Comparison of ENCODE assay signal across 24 cellular contexts in the genomic region with DNA sequence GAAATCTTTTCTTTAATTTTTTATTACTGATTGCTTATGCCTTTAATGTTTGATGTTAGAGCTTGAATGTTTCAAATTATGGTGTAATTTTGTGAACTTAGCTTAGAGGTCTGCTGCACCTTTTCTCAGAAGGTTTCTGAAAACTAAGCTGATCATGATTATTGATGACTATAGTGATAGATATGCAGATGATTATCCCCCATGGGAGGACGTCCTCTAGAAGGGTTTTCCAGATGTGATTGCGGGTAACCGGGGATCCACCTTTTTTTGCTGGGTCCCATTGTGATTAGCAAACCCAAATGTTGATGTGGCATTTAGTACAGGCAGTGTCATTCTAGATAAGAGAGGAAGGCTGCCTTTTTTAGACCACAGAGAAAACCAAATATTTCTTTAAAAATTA.
A peak's percentile ranks its signal among the peaks of the same experiment; 100 is the strongest.
DNase-seq lines count a peak whose midpoint lies in the region; ATAC-seq, FAIRE-seq and TF ChIP-seq lines count a peak whose summit lies in the region.
"Had no signal": no experiment of that assay in that cellular context is flagged by ENCODE, and none has a peak within 500 bp of the region (broad histone marks: within the 10 kb centered on the region; RNA-seq: fewer than 3 reads in every experiment).

No MANE protein-coding gene starts in this region.

- FAIRE-seq in D721Med (lab: Jason Lieb, UNC): no peak
- FAIRE-seq: A549, GM12891, GM18507, H1 had no signal

- no peak for TF ChIP-seq EP300 in suprapubic skin (IDR thresholded peaks at IDR 0.05)

- H3K27me3 ChIP-seq in right atrium auricular region (no peaks in the 10 kb centered on the region), adipocyte (replicated peaks; ENCODE audit: control insufficient read depth, insufficient read depth, low read length) (no peaks in the 10 kb centered on the region), smooth muscle cell (ENCODE audit: low read depth) (no peaks in the 10 kb centered on the region), suprapubic skin (no peaks in the 10 kb centered on the region)
- H3K27me3 ChIP-seq: BLaER1 had no signal

- H3K79me2 ChIP-seq in smooth muscle cell (ENCODE audit: low read depth): no peaks in the 10 kb centered on the region

- ATAC-seq in Right ventricle myocardium superior (ENCODE audit: poor library complexity): no peak
- ATAC-seq: A549; CD8-positive, alpha-beta T cell had no signal

- TF ChIP-seq POLR2A in suprapubic skin (IDR thresholded peaks at IDR 0.05): no peak

- intact Hi-C loops in Right ventricle myocardium superior (cut with DNase I): no loop called here

- H3K9ac ChIP-seq in adipocyte (ENCODE audit: low read length) (peak overlapping the region; percentile 83), smooth muscle cell (ENCODE audit: low read depth) (no peak overlapping the region)
- H3K9ac ChIP-seq: BLaER1 had no signal

- H3K4me1 ChIP-seq in right atrium auricular region (peaks cover 0 to 1% of the 10 kb centered on the region in 2 donors), adipocyte (ENCODE audit: control insufficient read depth, insufficient read depth, low read length) (peaks cover 50% of the 10 kb centered on the region), smooth muscle cell (ENCODE audit: low read depth) (peaks cover 10% of the 10 kb centered on the region), suprapubic skin (no peaks in the 10 kb centered on the region)
- H3K4me1 ChIP-seq: A549, BLaER1 had no signal

- peak overlapping the region; percentile 27 to 81 for H3K27ac ChIP-seq in right atrium auricular region
- H3K27ac ChIP-seq in smooth muscle cell (ENCODE audit: low read depth): peak overlapping the region; percentile 74
- H3K27ac ChIP-seq in suprapubic skin: no peak overlapping the region
- H3K27ac ChIP-seq: A549, BLaER1, C4-2B had no signal

- H3K36me3 ChIP-seq in right atrium auricular region (no peaks in the 10 kb centered on the region), adipocyte (ENCODE audit: control insufficient read depth, insufficient read depth, low read length, severe bottlenecking) (no peaks in the 10 kb centered on the region), smooth muscle cell (ENCODE audit: low read depth) (no peaks in the 10 kb centered on the region), suprapubic skin (no peaks in the 10 kb centered on the region)
- H3K36me3 ChIP-seq: BLaER1 had no signal

- no peak for DNase-seq in right atrium auricular region (ENCODE audit: low spot score)
- no peak for DNase-seq in Right ventricle myocardium superior
- DNase-seq in OCI-M1 (lab: John Stamatoyannopoulos, UW): peak; percentile 38
- no peak for DNase-seq in adipocyte (ENCODE audit: low read depth)
- no peak for DNase-seq in smooth muscle cell (lab: John Stamatoyannopoulos, UW; ENCODE audit: unreplicated experiment)
- no peak for DNase-seq in suprapubic skin (ENCODE audit: low spot score in 2 of 2)
- no peak for DNase-seq in NCI-H1436 treated with DMSO at 0.1 percent for 48 hours (lab: John Stamatoyannopoulos, UW)
- DNase-seq in D721Med (ENCODE audit: insufficient read length, low spot score): no peak
- DNase-seq: 8988T; Caco-2; CD4-positive, CD25-positive, alpha-beta regulatory T cell; CD8-positive, alpha-beta T cell; DMS 273 treated with DMSO at 0.1 percent for 48 hours; DMS79; EL; GDM1; H7; HCEC 1CT had no signal

- peak overlapping the region; percentile 77 for H3K4me2 ChIP-seq in smooth muscle cell
- H3K4me2 ChIP-seq: A549, BLaER1 had no signal

- TF ChIP-seq CTCF in right atrium auricular region (IDR thresholded peaks at IDR 0.05) (no peak), smooth muscle cell (IDR thresholded peaks at IDR 0.05; ENCODE audit: borderline replicate concordance, insufficient read depth, poor library complexity, severe bottlenecking) (no peak), suprapubic skin (IDR thresholded peaks at IDR 0.05) (no peak), D721Med (IDR thresholded peaks at IDR 0.05; ENCODE audit: insufficient read depth, missing control alignments) (no peak)

- no peaks in the 10 kb centered on the region for H4K20me1 ChIP-seq in smooth muscle cell (ENCODE audit: low read depth)
- H4K20me1 ChIP-seq: BLaER1 had no signal

- peaks cover 13% of the 10 kb centered on the region for H3F3A ChIP-seq in smooth muscle cell (ENCODE audit: low read depth)

- H3K9me3 ChIP-seq in right atrium auricular region (no peaks in the 10 kb centered on the region), adipocyte (ENCODE audit: control insufficient read depth, low read length) (no peaks in the 10 kb centered on the region), smooth muscle cell (replicated peaks; ENCODE audit: low read depth) (no peaks in the 10 kb centered on the region), suprapubic skin (no peaks in the 10 kb centered on the region)
- H3K9me3 ChIP-seq: A549, BLaER1, Caco-2 had no signal

- 52% methylated on average over 3 of the region's 3 CpGs for WGBS in smooth muscle cell (ENCODE audit: low lambda C conversion rate)
- WGBS in suprapubic skin: 69% methylated on average over 3 of the region's 3 CpGs

- H3K4me3 ChIP-seq in right atrium auricular region (no peak overlapping the region), adipocyte (ENCODE audit: low read length) (peak overlapping the region; percentile 14), smooth muscle cell (no peak overlapping the region), suprapubic skin (no peak overlapping the region)
- H3K4me3 ChIP-seq: A549, BLaER1 had no signal

- H2AFZ ChIP-seq in smooth muscle cell (ENCODE audit: low read depth): peak overlapping the region; percentile 83
